Comparison of ENCODE assay signal across 1 cellular context in the genomic region with DNA sequence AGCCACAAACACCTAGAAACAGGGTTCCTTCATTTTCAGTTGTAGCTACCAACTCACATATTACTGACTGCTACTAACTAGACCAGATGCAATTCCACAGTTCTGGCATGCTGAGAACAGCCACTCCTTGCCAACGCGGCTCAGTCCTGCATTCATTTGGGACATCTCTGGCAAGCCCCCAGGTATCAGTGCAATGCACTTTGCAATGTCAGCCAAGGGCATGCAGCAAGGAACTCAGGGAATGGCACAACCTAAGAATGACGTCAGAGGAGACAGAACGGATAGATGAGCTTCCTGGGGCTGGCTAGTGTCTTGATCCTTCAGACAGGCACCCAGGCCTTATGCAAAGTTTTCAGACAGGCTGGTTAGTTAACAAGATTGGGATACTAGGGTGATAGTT.
TF ChIP-seq lines count a peak whose summit lies in the region.

No MANE protein-coding gene starts in this region.

TF ChIP-seq in GM23338, 12 proteins besides CTCF, POLR2A, EP300 and RAD21:
- TF ChIP-seq, protein P1, sequence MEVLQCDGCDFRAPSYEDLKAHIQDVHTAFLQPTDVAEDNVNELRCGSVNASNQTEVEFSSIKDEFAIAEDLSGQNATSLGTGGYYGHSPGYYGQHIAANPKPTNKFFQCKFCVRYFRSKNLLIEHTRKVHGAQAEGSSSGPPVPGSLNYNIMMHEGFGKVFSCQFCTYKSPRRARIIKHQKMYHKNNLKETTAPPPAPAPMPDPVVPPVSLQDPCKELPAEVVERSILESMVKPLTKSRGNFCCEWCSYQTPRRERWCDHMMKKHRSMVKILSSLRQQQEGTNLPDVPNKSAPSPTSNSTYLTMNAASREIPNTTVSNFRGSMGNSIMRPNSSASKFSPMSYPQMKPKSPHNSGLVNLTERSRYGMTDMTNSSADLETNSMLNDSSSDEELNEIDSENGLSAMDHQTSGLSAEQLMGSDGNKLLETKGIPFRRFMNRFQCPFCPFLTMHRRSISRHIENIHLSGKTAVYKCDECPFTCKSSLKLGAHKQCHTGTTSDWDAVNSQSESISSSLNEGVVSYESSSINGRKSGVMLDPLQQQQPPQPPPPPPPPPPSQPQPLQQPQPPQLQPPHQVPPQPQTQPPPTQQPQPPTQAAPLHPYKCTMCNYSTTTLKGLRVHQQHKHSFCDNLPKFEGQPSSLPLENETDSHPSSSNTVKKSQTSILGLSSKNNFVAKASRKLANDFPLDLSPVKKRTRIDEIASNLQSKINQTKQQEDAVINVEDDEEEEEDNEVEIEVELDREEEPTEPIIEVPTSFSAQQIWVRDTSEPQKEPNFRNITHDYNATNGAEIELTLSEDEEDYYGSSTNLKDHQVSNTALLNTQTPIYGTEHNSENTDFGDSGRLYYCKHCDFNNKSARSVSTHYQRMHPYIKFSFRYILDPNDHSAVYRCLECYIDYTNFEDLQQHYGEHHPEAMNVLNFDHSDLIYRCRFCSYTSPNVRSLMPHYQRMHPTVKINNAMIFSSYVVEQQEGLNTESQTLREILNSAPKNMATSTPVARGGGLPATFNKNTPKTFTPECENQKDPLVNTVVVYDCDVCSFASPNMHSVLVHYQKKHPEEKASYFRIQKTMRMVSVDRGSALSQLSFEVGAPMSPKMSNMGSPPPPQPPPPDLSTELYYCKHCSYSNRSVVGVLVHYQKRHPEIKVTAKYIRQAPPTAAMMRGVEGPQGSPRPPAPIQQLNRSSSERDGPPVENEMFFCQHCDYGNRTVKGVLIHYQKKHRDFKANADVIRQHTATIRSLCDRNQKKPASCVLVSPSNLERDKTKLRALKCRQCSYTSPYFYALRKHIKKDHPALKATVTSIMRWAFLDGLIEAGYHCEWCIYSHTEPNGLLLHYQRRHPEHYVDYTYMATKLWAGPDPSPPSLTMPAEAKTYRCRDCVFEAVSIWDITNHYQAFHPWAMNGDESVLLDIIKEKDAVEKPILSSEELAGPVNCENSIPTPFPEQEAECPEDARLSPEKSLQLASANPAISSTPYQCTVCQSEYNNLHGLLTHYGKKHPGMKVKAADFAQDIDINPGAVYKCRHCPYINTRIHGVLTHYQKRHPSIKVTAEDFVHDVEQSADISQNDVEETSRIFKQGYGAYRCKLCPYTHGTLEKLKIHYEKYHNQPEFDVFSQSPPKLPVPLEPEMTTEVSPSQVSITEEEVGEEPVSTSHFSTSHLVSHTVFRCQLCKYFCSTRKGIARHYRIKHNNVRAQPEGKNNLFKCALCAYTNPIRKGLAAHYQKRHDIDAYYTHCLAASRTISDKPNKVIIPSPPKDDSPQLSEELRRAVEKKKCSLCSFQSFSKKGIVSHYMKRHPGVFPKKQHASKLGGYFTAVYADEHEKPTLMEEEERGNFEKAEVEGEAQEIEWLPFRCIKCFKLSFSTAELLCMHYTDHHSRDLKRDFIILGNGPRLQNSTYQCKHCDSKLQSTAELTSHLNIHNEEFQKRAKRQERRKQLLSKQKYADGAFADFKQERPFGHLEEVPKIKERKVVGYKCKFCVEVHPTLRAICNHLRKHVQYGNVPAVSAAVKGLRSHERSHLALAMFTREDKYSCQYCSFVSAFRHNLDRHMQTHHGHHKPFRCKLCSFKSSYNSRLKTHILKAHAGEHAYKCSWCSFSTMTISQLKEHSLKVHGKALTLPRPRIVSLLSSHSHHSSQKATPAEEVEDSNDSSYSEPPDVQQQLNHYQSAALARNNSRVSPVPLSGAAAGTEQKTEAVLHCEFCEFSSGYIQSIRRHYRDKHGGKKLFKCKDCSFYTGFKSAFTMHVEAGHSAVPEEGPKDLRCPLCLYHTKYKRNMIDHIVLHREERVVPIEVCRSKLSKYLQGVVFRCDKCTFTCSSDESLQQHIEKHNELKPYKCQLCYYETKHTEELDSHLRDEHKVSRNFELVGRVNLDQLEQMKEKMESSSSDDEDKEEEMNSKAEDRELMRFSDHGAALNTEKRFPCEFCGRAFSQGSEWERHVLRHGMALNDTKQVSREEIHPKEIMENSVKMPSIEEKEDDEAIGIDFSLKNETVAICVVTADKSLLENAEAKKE (CRISPR knock-in tag; IDR thresholded peaks at IDR 0.05), result no peak
- TF ChIP-seq ZNF331 (CRISPR knock-in tag; IDR thresholded peaks at IDR 0.05; ENCODE audit: low read depth), result no peak
- TF ChIP-seq REST (IDR thresholded peaks at IDR 0.05; ENCODE audit: unreplicated experiment), result no peak
- TF ChIP-seq POLR2AphosphoS5 (IDR thresholded peaks at IDR 0.05; ENCODE audit: low read depth), result no peak
- no peak for TF ChIP-seq NANOG (IDR thresholded peaks at IDR 0.05; ENCODE audit: borderline replicate concordance)
- no peak for TF ChIP-seq EZH2 (IDR thresholded peaks at IDR 0.05; ENCODE audit: low read depth, unreplicated experiment)
- no peak for TF ChIP-seq ZNF114 (CRISPR knock-in tag; IDR thresholded peaks at IDR 0.05)
- no peak for TF ChIP-seq STAT1 (IDR thresholded peaks at IDR 0.05; ENCODE audit: unreplicated experiment)
- no peak for TF ChIP-seq EZH2phosphoT487 (IDR thresholded peaks at IDR 0.05; ENCODE audit: unreplicated experiment)
- TF ChIP-seq, protein P2, sequence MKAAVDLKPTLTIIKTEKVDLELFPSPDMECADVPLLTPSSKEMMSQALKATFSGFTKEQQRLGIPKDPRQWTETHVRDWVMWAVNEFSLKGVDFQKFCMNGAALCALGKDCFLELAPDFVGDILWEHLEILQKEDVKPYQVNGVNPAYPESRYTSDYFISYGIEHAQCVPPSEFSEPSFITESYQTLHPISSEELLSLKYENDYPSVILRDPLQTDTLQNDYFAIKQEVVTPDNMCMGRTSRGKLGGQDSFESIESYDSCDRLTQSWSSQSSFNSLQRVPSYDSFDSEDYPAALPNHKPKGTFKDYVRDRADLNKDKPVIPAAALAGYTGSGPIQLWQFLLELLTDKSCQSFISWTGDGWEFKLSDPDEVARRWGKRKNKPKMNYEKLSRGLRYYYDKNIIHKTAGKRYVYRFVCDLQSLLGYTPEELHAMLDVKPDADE (IDR thresholded peaks at IDR 0.05), result no peak
- TF ChIP-seq CREB1 (CRISPR knock-in tag; IDR thresholded peaks at IDR 0.05; ENCODE audit: low read depth), result no peak
- no peak for TF ChIP-seq JUNB (IDR thresholded peaks at IDR 0.05; ENCODE audit: unreplicated experiment)
